In the genomic region with DNA sequence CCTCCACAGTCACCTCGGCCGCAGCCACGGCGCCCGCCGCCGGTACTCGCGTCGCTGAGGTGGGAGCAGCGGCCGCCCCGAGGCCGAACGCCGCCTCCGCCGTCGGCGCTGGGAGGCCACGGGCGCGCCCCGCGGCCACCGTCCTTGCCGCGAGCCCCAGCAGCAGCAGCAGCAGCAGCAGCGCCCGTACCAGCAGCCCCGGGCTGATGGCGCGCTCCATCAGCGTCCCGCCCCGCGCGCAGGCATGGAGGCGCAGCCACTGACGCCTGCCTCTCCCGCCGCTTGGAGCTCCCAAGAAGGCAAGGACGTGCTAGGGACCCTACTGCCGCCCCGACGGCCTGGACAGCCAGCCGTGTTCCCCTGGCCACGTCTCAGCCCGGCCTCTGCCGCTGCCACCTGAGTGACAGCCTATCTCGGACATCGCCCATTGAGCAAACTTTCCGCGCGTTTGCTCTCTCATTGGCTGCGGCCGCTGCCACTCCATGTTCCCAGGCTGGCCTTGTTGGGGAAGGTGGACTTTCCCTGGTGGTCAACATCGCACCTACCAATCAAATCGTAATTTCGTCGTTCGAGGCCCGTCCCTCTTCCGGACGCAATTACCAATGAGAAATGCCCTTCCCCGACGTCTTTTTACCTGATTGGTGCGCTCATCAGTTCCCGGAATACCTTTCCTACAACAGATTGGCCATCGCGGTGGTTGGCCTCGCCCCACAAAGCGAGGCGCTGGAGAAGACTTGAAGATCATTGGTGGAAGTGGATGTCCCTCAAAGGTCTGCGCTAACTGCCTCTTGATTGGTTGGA, we compare ENCODE assay signal across 8 cellular contexts. TPM values are rescaled to one million over a fixed set of nuclear protein-coding genes. Genes with fewer than 3 reads are reported as not detected.
DNase-seq lines count a peak whose midpoint lies in the region; ATAC-seq and TF ChIP-seq lines count a peak whose summit lies in the region.

A gene (minus strand): TSS at position 410 of the 801 bp plus-strand sequence. CDS start 190 bp downstream, at position 220.

- H3K4me1 ChIP-seq in adipocyte (ENCODE audit: control insufficient read depth, insufficient read depth, low read length) (peaks cover 23% of the 10 kb centered on the region), cardiac muscle cell (ENCODE audit: low read depth) (peaks cover 5% of the 10 kb centered on the region), parathyroid adenoma (peaks cover 6% of the 10 kb centered on the region), tibial nerve (peaks cover 0 to 50% (median 22%) of the 10 kb centered on the region in 4 donors)

- H3K27me3 ChIP-seq in adipocyte (replicated peaks; ENCODE audit: control insufficient read depth, insufficient read depth, low read length) (no peaks in the 10 kb centered on the region), cardiac muscle cell (no peaks in the 10 kb centered on the region), parathyroid adenoma (ENCODE audit: control insufficient read depth, insufficient read depth, low read length) (no peaks in the 10 kb centered on the region), tibial nerve (no peaks in the 10 kb centered on the region)

- 0% methylated on average over 25 to 46 of the region's 75 CpGs for WGBS in tibial nerve, 2 donors

- H3K4me3 ChIP-seq in GM12875 (ENCODE audit: low read depth, low read length) = peak within 1 kb of the TSS; percentile 94
- peak within 1 kb of the TSS; percentile 88 for H3K4me3 ChIP-seq in adipocyte (ENCODE audit: low read length)
- peak within 1 kb of the TSS; percentile 93 for H3K4me3 ChIP-seq in cardiac muscle cell
- peak within 1 kb of the TSS; percentile 78 for H3K4me3 ChIP-seq in parathyroid adenoma (ENCODE audit: low read depth, low read length)
- peak within 1 kb of the TSS; percentile 50 to 93 (median 86) for H3K4me3 ChIP-seq in tibial nerve

- TF ChIP-seq CTCF in GM12875 (IDR thresholded peaks at IDR 0.05; ENCODE audit: borderline replicate concordance, insufficient read depth, low read depth, low read length) (no peak), cardiac muscle cell (IDR thresholded peaks at IDR 0.05; ENCODE audit: low read depth, low read length) (no peak), parathyroid adenoma (IDR thresholded peaks at IDR 0.05) (peak; percentile 18), tibial nerve (IDR thresholded peaks at IDR 0.05) (peak in 3 of 5 experiments; percentile 17 to 87 (median 69))

- H3K79me2 ChIP-seq in parathyroid adenoma = peaks cover 29% of the 10 kb centered on the region

- H3K9me3 ChIP-seq in adipocyte (ENCODE audit: control insufficient read depth, low read length) = no peaks in the 10 kb centered on the region
- no peaks in the 10 kb centered on the region for H3K9me3 ChIP-seq in cardiac muscle cell (ENCODE audit: low read depth)
- H3K9me3 ChIP-seq in parathyroid adenoma (ENCODE audit: control insufficient read depth, low read length) = no peaks in the 10 kb centered on the region
- H3K9me3 ChIP-seq in tibial nerve = no peaks in the 10 kb centered on the region

- H3K9ac ChIP-seq in adipocyte (ENCODE audit: low read length) (peak within 1 kb of the TSS; percentile 89), parathyroid adenoma (peak within 1 kb of the TSS; percentile 78)

- peak; percentile 90 for ATAC-seq in HG02798 (IDR thresholded peaks at IDR 0.05; ENCODE audit: poor library complexity, unreplicated experiment)

- H3K36me3 ChIP-seq in adipocyte (ENCODE audit: control insufficient read depth, insufficient read depth, low read length, severe bottlenecking) (no peaks in the 10 kb centered on the region), cardiac muscle cell (no peaks in the 10 kb centered on the region), parathyroid adenoma (ENCODE audit: control insufficient read depth, insufficient read depth, low read length) (no peaks in the 10 kb centered on the region), tibial nerve (no peaks in the 10 kb centered on the region)

- H3K27ac ChIP-seq in cardiac muscle cell (peak within 1 kb of the TSS; percentile 98), parathyroid adenoma (peak within 1 kb of the TSS; percentile 99), tibial nerve (peak within 1 kb of the TSS; percentile 96 to 99 (median 96))

- peak; percentile 98 to 99 for TF ChIP-seq POLR2A in tibial nerve (IDR thresholded peaks at IDR 0.05)

- peak within 1 kb of the TSS; percentile 86 for H3K4me2 ChIP-seq in parathyroid adenoma (ENCODE audit: low read length)

- DNase-seq in NCI-H1436 (lab: John Stamatoyannopoulos, UW) = peak; percentile 99
- peak; percentile 91 for DNase-seq in T follicular helper cell (ENCODE audit: low read depth)
- DNase-seq in adipocyte (ENCODE audit: low read depth) = peak; percentile 100
- DNase-seq in cardiac muscle cell (ENCODE audit: low read depth in 1 of 2, low spot score in 1 of 2) = peak; percentile 99 to 100
- DNase-seq in tibial nerve (ENCODE audit: low spot score in 2 of 2) = peak; percentile 98 to 99

- peak in 1 of 2 donors; percentile 94 for TF ChIP-seq EP300 in tibial nerve (IDR thresholded peaks at IDR 0.05)

- peak within 1 kb of the TSS; percentile 96 for H2AFZ ChIP-seq in parathyroid adenoma

RNA-seq across cellular contexts. Expression of the gene that starts here (rescaled TPM):
- 9.0 and 14.1 TPM in 2 replicates for total RNA-seq in cardiac muscle cell
- 6.4 and 8.1 TPM in 2 replicates for polyA plus RNA-seq in cardiac muscle cell
- 10 to 100 TPM; 19.8 to 29.1 (median 25.9) TPM for total RNA-seq in tibial nerve

Comparison
In these comparisons a context has a peak if more than half of its experiments do, and no peak if none do; other contexts are left out.
1. Peak in every context shown above with its lines: DNase-seq, ATAC-seq, H3K4me3 ChIP-seq and H3K27ac ChIP-seq.
2. CTCF ChIP-seq: peak in parathyroid adenoma (single experiment) and tibial nerve (3 of 5); none in GM12875 (single experiment) and cardiac muscle cell (single experiment).